Comparison of ENCODE assay signal across 24 cellular contexts in genomic region chr1:83756984-83757717, GRCh38.
"Had no signal": no experiment of that assay in that cellular context is flagged by ENCODE, and none has a peak within 500 bp of the region (broad histone marks: within the 10 kb centered on the region; RNA-seq: fewer than 3 reads in every experiment).

No MANE protein-coding gene starts in this region.

- H3K27me3 ChIP-seq: colonic mucosa, gastrocnemius medialis, heart right ventricle, stomach, tibial artery had no signal

- H3K9me3 ChIP-seq: colonic mucosa, gastrocnemius medialis, heart right ventricle, mucosa of descending colon, stomach, tibial artery had no signal

- H3K36me3 ChIP-seq: colonic mucosa, gastrocnemius medialis, heart right ventricle, stomach, tibial artery had no signal

- H3K9ac ChIP-seq: parathyroid adenoma had no signal

- H3K79me2 ChIP-seq: parathyroid adenoma had no signal

- DNase-seq: central memory CD4-positive, alpha-beta T cell; colonic mucosa; effector CD8-positive, alpha-beta T cell; endodermal cell; foreskin fibroblast; gastrocnemius medialis; heart right ventricle; hippocampal formation; islet precursor cell; kidney glomerular epithelial cell; left colon; mesenchymal stem cell; mucosa of descending colon; naive B cell; small intestine; stimulated activated CD4-positive, alpha-beta T cell treated with anti-CD3 and anti-CD28 coated beads, Interleukin-15, amount 100 ng/mL, for 24 hours; stimulated activated CD4-positive, alpha-beta T cell treated with anti-CD3 and anti-CD28 coated beads, Interleukin-2, amount 100 ng/mL, for 48 hours; stimulated activated naive CD4-positive, alpha-beta T cell; stomach; tibial artery had no signal

- H3K4me1 ChIP-seq: colonic mucosa, gastrocnemius medialis, parathyroid adenoma, stomach had no signal

- FAIRE-seq: small intestine had no signal

- H3K4me3 ChIP-seq: colonic mucosa, gastrocnemius medialis, heart right ventricle, mucosa of descending colon, stomach, tibial artery had no signal

- ATAC-seq: esophagus mucosa; gastrocnemius medialis; left colon; mucosa of descending colon; natural killer cell treated with Interleukin-12 subunit alpha and Interleukin-12 subunit beta and Interleukin-15 and Interleukin-18, amount 100 ng/mL, for 72 hours had no signal

- H2AFZ ChIP-seq: parathyroid adenoma had no signal

- H3K27ac ChIP-seq: colonic mucosa, epithelial cell of prostate, gastrocnemius medialis, heart right ventricle, parathyroid adenoma, stomach, tibial artery had no signal
